ENCODE assay signal across 7 cellular contexts in the genomic region with DNA sequence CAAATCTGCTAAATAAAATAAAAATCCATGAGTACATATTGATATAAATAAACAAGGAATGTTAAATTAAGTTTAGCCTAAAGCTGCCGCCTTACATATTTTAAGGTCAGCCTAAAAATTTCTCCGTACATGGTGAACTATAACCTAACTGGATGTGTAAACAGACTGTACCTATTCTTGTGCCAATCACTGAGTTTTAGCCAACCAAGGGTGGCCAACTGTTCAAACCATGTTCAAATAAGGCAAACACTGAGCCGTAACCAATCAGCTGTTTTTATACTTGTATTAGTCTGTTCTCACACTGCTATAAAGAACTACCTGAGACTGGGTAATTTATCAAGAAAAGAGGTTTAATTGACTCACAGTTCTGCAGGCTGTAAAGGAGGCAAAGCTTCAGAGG. TPM values are rescaled to one million over a fixed set of nuclear protein-coding genes. Genes with fewer than 3 reads are reported as not detected.
"Had no signal": no experiment of that assay in that cellular context is flagged by ENCODE, and none has a peak within 500 bp of the region (broad histone marks: within the 10 kb centered on the region; RNA-seq: fewer than 3 reads in every experiment).

No MANE protein-coding gene starts in this region.

- H3K27ac Mint-ChIP-seq: HFFc6, IgD-negative memory B cell had no signal

- H3K4me3 Mint-ChIP-seq: HFFc6, IgD-negative memory B cell had no signal

- H3K4me3 ChIP-seq: HAP-1 had no signal

- H3K9ac ChIP-seq: KMS-11 had no signal

- H3K4me1 Mint-ChIP-seq: IgD-negative memory B cell had no signal

- H3K27me3 Mint-ChIP-seq: IgD-negative memory B cell had no signal

- H3K4me2 ChIP-seq: KMS-11 had no signal

- H3K36me3 ChIP-seq: HAP-1 had no signal

- H3K27ac ChIP-seq: KMS-11 had no signal

- H3K9me3 Mint-ChIP-seq: HFFc6 had no signal

- H3K36me3 Mint-ChIP-seq: IgD-negative memory B cell had no signal

- H3K4me1 ChIP-seq: HAP-1 had no signal

- H3K9me3 ChIP-seq: HAP-1 had no signal

- FAIRE-seq: H54, HTR-8/SVneo had no signal

- DNase-seq: GOT3 had no signal

RNA-seq across cellular contexts. Expression of a gene that starts 54.3 kb away (rescaled TPM):
- total RNA-seq: HFFc6 had no signal
- polyA plus RNA-seq: IgD-negative memory B cell had no signal
